9 cellular contexts compared by ENCODE assay signal in genomic region chr4:168585168-168586091, GRCh38.
DNase-seq lines count a peak whose midpoint lies in the region; ATAC-seq, FAIRE-seq and TF ChIP-seq lines count a peak whose summit lies in the region.
"Had no signal": no experiment of that assay in that cellular context is flagged by ENCODE, and none has a peak within 500 bp of the region (broad histone marks: within the 10 kb centered on the region; RNA-seq: fewer than 3 reads in every experiment).

No MANE protein-coding gene starts in this region.

- H2AFZ ChIP-seq in PC-3 (ENCODE audit: low read length), result no peak overlapping the region
- H2AFZ ChIP-seq in keratinocyte (ENCODE audit: control insufficient read depth, low read length), result peak overlapping the region; percentile 53

- H3K9ac ChIP-seq in PC-3 (ENCODE audit: low read length) (peak overlapping the region; percentile 83), keratinocyte (ENCODE audit: control insufficient read depth, extremely low read depth, insufficient read depth, low read length) (peak overlapping the region; percentile 39)

- CTCF ChIA-PET in PC-3 (lab: Charles Lee), result interaction anchor here (0.5 to 1.1 kb wide), 8 partner anchors 47 to 336 kb away, joined by 3 to 7 read pairs (median 4); no protein-coding TSS in a partner anchor

- H3K9me2 ChIP-seq in PC-3 (replicated peaks; ENCODE audit: low read length), result no peaks in the 10 kb centered on the region

- H3K27me3 ChIP-seq in PC-3 (ENCODE audit: low read length) (no peaks in the 10 kb centered on the region), breast epithelium (no peaks in the 10 kb centered on the region), keratinocyte (ENCODE audit: control insufficient read depth, extremely low read depth, insufficient read depth, low read length) (no peaks in the 10 kb centered on the region)

- H4K20me1 ChIP-seq in PC-3 (ENCODE audit: low read length) (no peaks in the 10 kb centered on the region), keratinocyte (ENCODE audit: control insufficient read depth, extremely low read depth, insufficient read depth, low read length) (no peaks in the 10 kb centered on the region)

- H3K4me1 ChIP-seq in PC-3 (ENCODE audit: insufficient read depth, low read length) (peaks cover 70% of the 10 kb centered on the region), breast epithelium (peaks cover 0 to 11% of the 10 kb centered on the region in 2 donors), keratinocyte (ENCODE audit: control insufficient read depth, extremely low read depth, insufficient read depth, low read length) (peaks cover 58% of the 10 kb centered on the region)

- TF ChIP-seq POLR2A in breast epithelium (IDR thresholded peaks at IDR 0.05), result no peak

- POLR2A ChIA-PET in PC-3 (lab: Charles Lee; ENCODE audit: unreplicated experiment), result interaction anchor here (0.6 to 0.7 kb wide), 4 partner anchors 48 to 83 kb away, joined by 3 to 6 read pairs (median 6); no protein-coding TSS in a partner anchor

- H3K79me2 ChIP-seq in PC-3 (ENCODE audit: low read length) (no peaks in the 10 kb centered on the region), keratinocyte (ENCODE audit: control insufficient read depth, insufficient read depth, low read length) (no peaks in the 10 kb centered on the region)

- no TSS peak for BruUV-seq in PC-3 (replicated peaks; lab: Mats Ljungman, UMichigan)

- dilution Hi-C loops in keratinocyte (cut with MboI; ENCODE audit: extremely low pct_ligation_motif_present, low sequenced_read_pairs), result no loop called here

- ATAC-seq in GM19468 (IDR thresholded peaks at IDR 0.05; ENCODE audit: extremely low read depth, unreplicated experiment) (peak; percentile 37), HG03460 (IDR thresholded peaks at IDR 0.05; ENCODE audit: unreplicated experiment) (peak; percentile 89), PC-3 (peak; percentile 39)

- peak; percentile 84 for FAIRE-seq in keratinocyte (lab: Jason Lieb, UNC)

- peak overlapping the region; percentile 46 for H3K4me2 ChIP-seq in PC-3 (ENCODE audit: low read length)
- H3K4me2 ChIP-seq in keratinocyte (ENCODE audit: control insufficient read depth, extremely low read depth, insufficient read depth, low read depth, low read length), result no peak overlapping the region

- H3K4me3 ChIP-seq in PC-3 (ENCODE audit: low read length) (no peak overlapping the region), breast epithelium (no peak overlapping the region), keratinocyte (ENCODE audit: control insufficient read depth in 2 of 3, extremely low read depth in 1 of 3, insufficient read depth in 2 of 3, low read depth in 1 of 3, low read length in 3 of 3) (no peak overlapping the region)

- no peaks in the 10 kb centered on the region for H3K9me1 ChIP-seq in keratinocyte (ENCODE audit: control insufficient read depth, extremely low read depth, insufficient read depth, low read length)

- peaks cover 12% of the 10 kb centered on the region for H3F3A ChIP-seq in PC-3 (ENCODE audit: low read length, unreplicated experiment)

- H3K27ac ChIP-seq in PC-3 (ENCODE audit: low read length) (peak overlapping the region; percentile 100), breast epithelium (peak overlapping the region; percentile 33 to 34), keratinocyte (ENCODE audit: control insufficient read depth, insufficient read depth, low read length) (peak overlapping the region; percentile 53)

- no peaks in the 10 kb centered on the region for H3K9me3 ChIP-seq in PC-3 (ENCODE audit: low read length)
- no peaks in the 10 kb centered on the region for H3K9me3 ChIP-seq in breast epithelium
- H3K9me3 ChIP-seq in keratinocyte (ENCODE audit: control insufficient read depth, low read depth, low read length), result no peaks in the 10 kb centered on the region

- peak; percentile 72 for TF ChIP-seq CTCF in PC-3 (conservative IDR thresholded peaks at IDR 0.05; ENCODE audit: low read depth, low read length)
- TF ChIP-seq CTCF in breast epithelium (IDR thresholded peaks at IDR 0.05), result peak in 2 of 3 donors; percentile 71 to 72
- TF ChIP-seq CTCF in keratinocyte (optimal IDR thresholded peaks at IDR 0.05 in 1 of 3, IDR thresholded peaks at IDR 0.05 in 1 of 3, conservative IDR thresholded peaks at IDR 0.05 in 1 of 3; ENCODE audit: extremely low read depth in 1 of 3, insufficient read depth in 2 of 3, low read length in 3 of 3), result peak; percentile 82 to 86 (median 83)

- no peaks in the 10 kb centered on the region for H3K36me3 ChIP-seq in PC-3 (ENCODE audit: low read depth, low read length)
- H3K36me3 ChIP-seq in breast epithelium, result no peaks in the 10 kb centered on the region
- no peaks in the 10 kb centered on the region for H3K36me3 ChIP-seq in keratinocyte (ENCODE audit: control insufficient read depth in 2 of 2, extremely low read depth in 1 of 2, insufficient read depth in 2 of 2, low read length in 2 of 2)

- DNase-seq in ELR (ENCODE audit: low read depth), result peak; percentile 86
- peak; percentile 82 for DNase-seq in PC-3
- peak; percentile 63 to 81 for DNase-seq in breast epithelium (ENCODE audit: low spot score in 2 of 2)
- DNase-seq in keratinocyte (ENCODE audit: low read depth, low spot score), result no peak
- peak; percentile 10 to 20 for DNase-seq in stimulated activated CD4-positive, alpha-beta T cell treated with anti-CD3 and anti-CD28 coated beads, Interleukin-4, amount 100 ng/mL, for 48 hours (ENCODE audit: low read depth in 2 of 2)
- no peak for DNase-seq in GOT3 (lab: John Stamatoyannopoulos, UW)
- DNase-seq: activated T-cell treated with anti-CD3 and anti-CD28 coated beads, Interleukin-2, amount 50 U/mL, for 4 hours had no signal

- intact Hi-C loops in PC-3 (cut with micrococcal nuclease), result loop anchor here (1.0 to 10.0 kb wide), 8 partner anchors 43 to 401 kb away; partner anchors contain the start of gene DDX60L
- intact Hi-C loops in breast epithelium (cut with DNase I; ENCODE audit: low total_unique reads), result no loop called here

Comparison
In these comparisons a context has a peak if more than half of its experiments do, and no peak if none do; other contexts are left out.
1. DNase-seq: peak in ELR (single experiment), PC-3 (single experiment), breast epithelium (2 of 2) and stimulated activated CD4-positive, alpha-beta T cell treated with anti-CD3 and anti-CD28 coated beads, Interleukin-4, amount 100 ng/mL, for 48 hours (2 of 2); none in keratinocyte (single experiment) and GOT3 (single experiment).
2. ATAC-seq: peak in every context shown above with its lines; median percentile 89 in HG03460; 39 in PC-3; 37 in GM19468.
3. H3K27ac ChIP-seq: peak in every context shown above with its lines; median percentile 100 in PC-3; 53 in keratinocyte; 34 in breast epithelium.
4. Peak in every context shown above with its lines, with median percentiles within 50 percentile points of each other: CTCF ChIP-seq.